In genomic region chr11:82195251-82195650, GRCh38 we compare ENCODE assay signal across 17 cellular contexts.
"Had no signal": no experiment of that assay in that cellular context is flagged by ENCODE, and none has a peak within 500 bp of the region (broad histone marks: within the 10 kb centered on the region; RNA-seq: fewer than 3 reads in every experiment).

No MANE protein-coding gene starts in this region.

- H3K27ac Mint-ChIP-seq: activated T-helper 2 cell treated with anti-CD3 and anti-CD28 coated beads, Interferon-gamma antibody, Interleukin-2, Interleukin-4, amounts not matched to agents 10 μg/mL and 5 μg/mL and 100 μg/mL, durations not matched to agents 14 hours and 24 hours and 36 hours; T-helper 17 cell had no signal

- H3K4me3 ChIP-seq: body of pancreas, hepatocyte, lung, transverse colon had no signal

- H3K36me3 ChIP-seq: neutrophil, transverse colon had no signal

- H3K4me2 ChIP-seq: hepatocyte had no signal

- H3K9me3 ChIP-seq: body of pancreas, neutrophil, transverse colon had no signal

- H3K27me3 ChIP-seq: body of pancreas, hepatocyte, neutrophil, transverse colon had no signal

- H3K4me3 Mint-ChIP-seq: central memory CD8-positive, alpha-beta T cell; naive B cell; T-helper 17 cell had no signal

- H3K9me3 Mint-ChIP-seq: activated T-helper 2 cell treated with anti-CD3 and anti-CD28 coated beads, Interferon-gamma antibody, Interleukin-2, Interleukin-4, amounts not matched to agents 10 μg/mL and 5 μg/mL and 100 μg/mL, durations not matched to agents 14 hours and 24 hours and 36 hours; central memory CD8-positive, alpha-beta T cell had no signal

- DNase-seq: activated CD4-positive, CD25-positive, alpha-beta regulatory T cell; activated naive CD4-positive, alpha-beta T cell treated with anti-CD3 and anti-CD28 coated beads, Interleukin-2, amount 50 U/mL, for 16 hours; body of pancreas; cortex of kidney; effector CD8-positive, alpha-beta T cell; left cardiac atrium; naive B cell; posterior cingulate gyrus; stimulated activated naive CD4-positive, alpha-beta T cell; substantia nigra; T-helper 17 cell; transverse colon had no signal

- H3K36me3 Mint-ChIP-seq: naive B cell had no signal

- H2AFZ ChIP-seq: hepatocyte had no signal

- H3K4me1 Mint-ChIP-seq: central memory CD8-positive, alpha-beta T cell; naive B cell; T-helper 17 cell had no signal

- H3K27me3 Mint-ChIP-seq: central memory CD8-positive, alpha-beta T cell; naive B cell; T-helper 17 cell had no signal

- H3K27ac ChIP-seq: body of pancreas, hepatocyte, neutrophil, transverse colon had no signal

- H3K79me2 ChIP-seq: hepatocyte had no signal

- H3K4me1 ChIP-seq: body of pancreas, transverse colon had no signal
